ENCODE assay signal across 1 cellular context in the genomic region with DNA sequence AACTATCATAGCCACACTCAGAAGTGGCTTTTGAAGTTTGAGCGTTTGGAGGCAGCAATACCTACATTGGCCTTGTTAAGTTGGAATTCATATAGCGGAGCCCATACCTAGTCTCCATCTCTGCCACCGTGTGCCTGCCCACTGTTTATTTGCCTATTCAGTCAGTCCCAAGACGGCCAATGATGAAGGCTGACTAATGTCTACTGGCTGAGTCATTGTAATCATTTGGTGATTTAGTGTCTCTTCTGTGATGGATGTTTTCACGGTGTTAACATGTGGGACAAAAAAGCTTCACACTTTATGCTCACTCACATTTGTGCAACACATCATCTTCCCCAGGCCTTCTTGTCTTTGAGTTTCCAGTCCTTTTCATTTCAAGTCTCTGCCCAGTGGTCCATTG.
TF ChIP-seq lines count a peak whose summit lies in the region.

No MANE protein-coding gene starts in this region.

TF ChIP-seq in SK-N-SH, 30 proteins besides CTCF, POLR2A, EP300 and RAD21 (continued from another document):
- TF ChIP-seq USF1 (IDR thresholded peaks at IDR 0.05; ENCODE audit: borderline replicate concordance, low read depth), result no peak
- no peak for TF ChIP-seq TAF1 (IDR thresholded peaks at IDR 0.05; ENCODE audit: borderline replicate concordance, low read depth, low read length)
